In genomic region chr9:114043660-114044059, GRCh38 we compare ENCODE assay signal across 3 cellular contexts. TPM values are rescaled to one million over a fixed set of nuclear protein-coding genes. Genes with fewer than 3 reads are reported as not detected.
"Had no signal": no experiment of that assay in that cellular context is flagged by ENCODE, and none has a peak within 500 bp of the region (broad histone marks: within the 10 kb centered on the region; RNA-seq: fewer than 3 reads in every experiment).

No MANE protein-coding gene starts in this region.

RNA-seq across cellular contexts. Expression of gene AMBP, which starts 34.4 kb away (rescaled TPM):
- total RNA-seq: LHCN-M2, MCF 10A had no signal

RNA-seq across cellular contexts. Expression of gene KIF12, which starts 55.4 kb away (rescaled TPM):
- total RNA-seq: LHCN-M2, MCF 10A, NCI-H460 had no signal
